11 cellular contexts compared by ENCODE assay signal in the genomic region with DNA sequence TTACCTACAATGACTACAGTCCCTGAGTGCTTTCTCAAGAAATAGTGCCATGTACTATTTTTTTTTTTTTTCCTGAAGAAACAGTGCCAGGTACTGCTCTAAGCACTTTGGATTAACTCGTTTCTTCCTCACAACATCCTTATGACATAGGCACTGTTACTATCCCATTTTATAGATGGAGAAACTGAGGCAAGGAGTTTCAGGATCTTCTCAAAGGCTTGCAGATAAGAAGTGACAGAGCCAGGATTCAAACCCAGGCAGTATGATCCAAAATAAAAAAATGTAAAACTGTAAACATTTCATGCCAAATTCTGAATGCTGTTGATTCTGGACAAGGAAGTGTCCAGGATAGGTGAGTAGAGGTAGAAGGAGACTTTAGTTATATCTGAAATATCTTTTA. TPM values are rescaled to one million over a fixed set of nuclear protein-coding genes. Genes with fewer than 3 reads are reported as not detected.
DNase-seq lines count a peak whose midpoint lies in the region; ATAC-seq and TF ChIP-seq lines count a peak whose summit lies in the region.
"Had no signal": no experiment of that assay in that cellular context is flagged by ENCODE, and none has a peak within 500 bp of the region (broad histone marks: within the 10 kb centered on the region; RNA-seq: fewer than 3 reads in every experiment).

No MANE protein-coding gene starts in this region.

- WGBS in smooth muscle cell (ENCODE audit: low lambda C conversion rate), result 73% methylated on average over 1 of the region's 1 CpG

- H3K4me1 Mint-ChIP-seq in activated T-cell treated with anti-CD3 and anti-CD28 coated beads, Interleukin-2, amount 50 U/mL, for 72 hours (ENCODE audit: low read depth), result peaks cover 22% of the 10 kb centered on the region
- H3K4me1 Mint-ChIP-seq in effector memory CD8-positive, alpha-beta T cell (ENCODE audit: low read depth in 2 of 2), result no peaks in the 10 kb centered on the region
- peaks cover 2 to 5% of the 10 kb centered on the region in 2 donors for H3K4me1 Mint-ChIP-seq in stimulated activated naive B cell treated with anti-CD40 and anti-IgM and Interleukin-4, amounts not matched to agents 10 μg/mL and 1 μg/mL and 100 μg/mL, for 72 hours

- peaks cover 20% of the 10 kb centered on the region for H3K36me3 ChIP-seq in OCI-LY3 (replicated peaks; ENCODE audit: low read depth, low read length)
- H3K36me3 ChIP-seq in smooth muscle cell (ENCODE audit: low read depth), result no peaks in the 10 kb centered on the region
- no peaks in the 10 kb centered on the region for H3K36me3 ChIP-seq in effector memory CD4-positive, alpha-beta T cell (ENCODE audit: control insufficient read depth, insufficient read depth, low read length)

- H3K27ac ChIP-seq in OCI-LY3 (ENCODE audit: low read length) (no peak overlapping the region), smooth muscle cell (ENCODE audit: low read depth) (no peak overlapping the region)
- H3K27ac ChIP-seq in effector memory CD4-positive, alpha-beta T cell (ENCODE audit: insufficient read depth, low read length, poor library complexity, severe bottlenecking), result no peak overlapping the region

- ATAC-seq in activated T-cell treated with anti-CD3 and anti-CD28 coated beads, Interleukin-2, amount 50 U/mL, for 72 hours (replicated peaks in 1 of 2), result no peak
- no peak for ATAC-seq in effector memory CD8-positive, alpha-beta T cell (replicated peaks)
- no peak for ATAC-seq in stimulated activated naive B cell treated with anti-CD40 and anti-IgM and Interleukin-4, amounts not matched to agents 10 μg/mL and 1 μg/mL and 100 μg/mL, for 72 hours (replicated peaks)
- ATAC-seq: sciatic nerve had no signal

- no peaks in the 10 kb centered on the region for H3F3A ChIP-seq in smooth muscle cell (ENCODE audit: low read depth)

- H3K9ac ChIP-seq in OCI-LY3 (ENCODE audit: low read length), result peak overlapping the region; percentile 83
- H3K9ac ChIP-seq in smooth muscle cell (ENCODE audit: low read depth), result no peak overlapping the region

- H3K79me2 ChIP-seq in OCI-LY3 (ENCODE audit: low read length) (peaks cover 73% of the 10 kb centered on the region), smooth muscle cell (ENCODE audit: low read depth) (peaks cover 13% of the 10 kb centered on the region)

- peak overlapping the region; percentile 89 for H3K4me3 ChIP-seq in OCI-LY3 (ENCODE audit: low read length)
- H3K4me3 ChIP-seq in smooth muscle cell, result peak overlapping the region; percentile 57
- no peak overlapping the region for H3K4me3 ChIP-seq in effector memory CD4-positive, alpha-beta T cell (ENCODE audit: insufficient read depth, low read depth, low read length, poor library complexity, severe bottlenecking)

- H3K27me3 Mint-ChIP-seq in activated T-cell treated with anti-CD3 and anti-CD28 coated beads, Interleukin-2, amount 50 U/mL, for 72 hours (ENCODE audit: low read depth), result no peaks in the 10 kb centered on the region
- no peaks in the 10 kb centered on the region for H3K27me3 Mint-ChIP-seq in effector memory CD8-positive, alpha-beta T cell
- no peaks in the 10 kb centered on the region for H3K27me3 Mint-ChIP-seq in stimulated activated naive B cell treated with anti-CD40 and anti-IgM and Interleukin-4, amounts not matched to agents 10 μg/mL and 1 μg/mL and 100 μg/mL, for 72 hours

- peaks cover 16% of the 10 kb centered on the region for H3K4me1 ChIP-seq in OCI-LY3 (ENCODE audit: low read length)
- peaks cover 4% of the 10 kb centered on the region for H3K4me1 ChIP-seq in smooth muscle cell (ENCODE audit: low read depth)
- H3K4me1 ChIP-seq in effector memory CD4-positive, alpha-beta T cell (ENCODE audit: control insufficient read depth, insufficient read depth, low read length, poor library complexity, severe bottlenecking), result no peaks in the 10 kb centered on the region

- peak overlapping the region; percentile 50 for H3K27ac Mint-ChIP-seq in activated T-cell treated with anti-CD3 and anti-CD28 coated beads, Interleukin-2, amount 50 U/mL, for 72 hours
- H3K27ac Mint-ChIP-seq in effector memory CD8-positive, alpha-beta T cell, result no peak overlapping the region
- H3K27ac Mint-ChIP-seq in stimulated activated naive B cell treated with anti-CD40 and anti-IgM and Interleukin-4, amounts not matched to agents 10 μg/mL and 1 μg/mL and 100 μg/mL, for 72 hours, result no peak overlapping the region

- H2AFZ ChIP-seq in OCI-LY3 (ENCODE audit: low read depth, low read length) (no peak overlapping the region), smooth muscle cell (ENCODE audit: low read depth) (no peak overlapping the region)

- no peaks in the 10 kb centered on the region for H3K27me3 ChIP-seq in OCI-LY3 (ENCODE audit: low read depth, low read length)
- H3K27me3 ChIP-seq in smooth muscle cell (ENCODE audit: low read depth), result no peaks in the 10 kb centered on the region
- no peaks in the 10 kb centered on the region for H3K27me3 ChIP-seq in effector memory CD4-positive, alpha-beta T cell (replicated peaks; ENCODE audit: control insufficient read depth, insufficient read depth, low read length, poor library complexity, severe bottlenecking)

- no peak for DNase-seq in activated T-cell treated with anti-CD3 and anti-CD28 coated beads, Interleukin-2, amount 50 U/mL, for 72 hours
- DNase-seq in activated T-cell treated with anti-CD3 and anti-CD28 coated beads, Interleukin-2, amount 50 U/mL, for 48 hours, result no peak
- DNase-seq in effector memory CD8-positive, alpha-beta T cell, result no peak
- no peak for DNase-seq in smooth muscle cell (lab: John Stamatoyannopoulos, UW; ENCODE audit: unreplicated experiment)
- no peak for DNase-seq in stimulated activated naive B cell treated with anti-CD40 and anti-IgM and Interleukin-4, amounts not matched to agents 10 μg/mL and 1 μg/mL and 100 μg/mL, for 72 hours
- DNase-seq in SHP77 (lab: John Stamatoyannopoulos, UW), result no peak
- no peak for DNase-seq in effector memory CD4-positive, alpha-beta T cell
- DNase-seq: activated effector memory CD4-positive, alpha-beta T cell treated with anti-CD3 and anti-CD28 coated beads, Interleukin-2, amount 50 U/mL, for 16 hours; cortex of kidney had no signal

- H4K20me1 ChIP-seq in OCI-LY3 (ENCODE audit: insufficient read depth, low read length), result 0 out of 2 replicates have a peak, but pooled peaks cover 5% of the 10 kb centered on the region
- H4K20me1 ChIP-seq in smooth muscle cell (ENCODE audit: low read depth), result no peaks in the 10 kb centered on the region

- TF ChIP-seq CTCF in OCI-LY3 (IDR thresholded peaks at IDR 0.05; ENCODE audit: low read depth, low read length) (no peak), smooth muscle cell (IDR thresholded peaks at IDR 0.05; ENCODE audit: borderline replicate concordance, insufficient read depth, poor library complexity, severe bottlenecking) (no peak)

- H3K4me2 ChIP-seq in OCI-LY3 (ENCODE audit: low read length) (peak overlapping the region; percentile 77), smooth muscle cell (peak overlapping the region; percentile 81)

- H3K9me3 Mint-ChIP-seq in activated T-cell treated with anti-CD3 and anti-CD28 coated beads, Interleukin-2, amount 50 U/mL, for 72 hours, result peaks cover 0 to 3% of the 10 kb centered on the region in 2 donors
- no peaks in the 10 kb centered on the region for H3K9me3 Mint-ChIP-seq in effector memory CD8-positive, alpha-beta T cell
- H3K9me3 Mint-ChIP-seq in stimulated activated naive B cell treated with anti-CD40 and anti-IgM and Interleukin-4, amounts not matched to agents 10 μg/mL and 1 μg/mL and 100 μg/mL, for 72 hours, result peaks cover 0 to 4% of the 10 kb centered on the region in 2 donors

- peak overlapping the region; percentile 86 to 88 for H3K4me3 Mint-ChIP-seq in activated T-cell treated with anti-CD3 and anti-CD28 coated beads, Interleukin-2, amount 50 U/mL, for 72 hours
- H3K4me3 Mint-ChIP-seq in effector memory CD8-positive, alpha-beta T cell, result peak overlapping the region; percentile 23 to 86
- peak overlapping the region in 1 of 2 donors; percentile 46 for H3K4me3 Mint-ChIP-seq in stimulated activated naive B cell treated with anti-CD40 and anti-IgM and Interleukin-4, amounts not matched to agents 10 μg/mL and 1 μg/mL and 100 μg/mL, for 72 hours

- H3K9me3 ChIP-seq in OCI-LY3 (ENCODE audit: insufficient read depth, low read length), result no peaks in the 10 kb centered on the region
- H3K9me3 ChIP-seq in smooth muscle cell (replicated peaks; ENCODE audit: low read depth), result peaks cover 4% of the 10 kb centered on the region
- H3K9me3 ChIP-seq in effector memory CD4-positive, alpha-beta T cell (ENCODE audit: control insufficient read depth, low read length), result no peaks in the 10 kb centered on the region

- H3K36me3 Mint-ChIP-seq in activated T-cell treated with anti-CD3 and anti-CD28 coated beads, Interleukin-2, amount 50 U/mL, for 72 hours (ENCODE audit: insufficient read depth in 2 of 2), result peaks cover 9 to 23% of the 10 kb centered on the region in 2 donors
- peaks cover 4% of the 10 kb centered on the region for H3K36me3 Mint-ChIP-seq in effector memory CD8-positive, alpha-beta T cell (ENCODE audit: insufficient read depth)
- H3K36me3 Mint-ChIP-seq in stimulated activated naive B cell treated with anti-CD40 and anti-IgM and Interleukin-4, amounts not matched to agents 10 μg/mL and 1 μg/mL and 100 μg/mL, for 72 hours, result peaks cover 6 to 16% of the 10 kb centered on the region in 2 donors

RNA-seq across cellular contexts. Expression of a gene that starts 1.1 kb away (rescaled TPM):
- 10 to 100 TPM; 15.9 to 16.0 TPM for total RNA-seq in activated T-cell treated with anti-CD3 and anti-CD28 coated beads, Interleukin-2, amount 50 U/mL, for 72 hours
- 5.1 and 7.6 TPM in 2 replicates for total RNA-seq in smooth muscle cell
- polyA plus RNA-seq in smooth muscle cell, result 2.0 and 3.1 TPM in 2 replicates

RNA-seq across cellular contexts. Expression of a gene that starts 1.5 kb away (rescaled TPM):
- 10 to 100 TPM; 17.2 to 22.6 TPM for total RNA-seq in activated T-cell treated with anti-CD3 and anti-CD28 coated beads, Interleukin-2, amount 50 U/mL, for 72 hours
- total RNA-seq in smooth muscle cell, result 20.0 and 28.3 TPM in 2 replicates
- polyA plus RNA-seq in smooth muscle cell, result 10.6 and 10.8 TPM in 2 replicates
